In the genomic region with DNA sequence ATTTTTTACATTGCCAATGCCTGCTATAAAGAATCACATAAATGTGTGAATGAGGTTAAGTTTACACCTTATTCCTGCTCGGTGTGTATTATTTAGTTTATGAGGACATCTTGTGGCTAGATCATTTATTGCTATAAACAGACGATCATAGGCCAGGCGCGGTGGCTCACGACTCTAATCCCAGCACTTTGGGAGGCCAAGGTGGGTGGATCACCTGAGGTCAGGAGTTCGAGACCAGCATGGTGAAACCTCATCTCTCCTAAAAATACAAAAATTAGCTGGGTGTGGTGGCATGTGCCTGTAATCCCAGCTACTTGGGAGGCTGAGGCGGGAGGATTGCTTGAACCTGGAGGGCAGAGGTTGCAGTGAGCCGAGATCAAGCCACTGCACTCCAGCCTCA, we compare ENCODE assay signal across 9 cellular contexts. TPM values are rescaled to one million over a fixed set of nuclear protein-coding genes. Genes with fewer than 3 reads are reported as not detected.
A peak's percentile ranks its signal among the peaks of the same experiment; 100 is the strongest.
DNase-seq lines count a peak whose midpoint lies in the region; ATAC-seq, FAIRE-seq and TF ChIP-seq lines count a peak whose summit lies in the region.
"Not testable (repeated sequence)": the region's sequence is repeated elsewhere in the genome, so short reads cannot be mapped to it uniquely, and the experiment has no call there.
"Had no signal": no experiment of that assay in that cellular context is flagged by ENCODE, and none has a peak within 500 bp of the region (broad histone marks: within the 10 kb centered on the region; RNA-seq: fewer than 3 reads in every experiment).

No MANE protein-coding gene starts in this region.

- not testable (repeated sequence) for DNase-seq in AG09319 (ENCODE audit: extremely low read depth, low read depth)
- DNase-seq in NCI-H510A treated with DMSO at 0.1 percent for 48 hours (lab: John Stamatoyannopoulos, UW) (peak; percentile 58), iris pigment epithelial cell (ENCODE audit: low read depth) (peak; percentile 35), small intestine (peak; percentile 69)
- DNase-seq in activated CD4-positive, alpha-beta T cell treated with anti-CD3 and anti-CD28 coated beads for 36 hours: peak; percentile 54
- DNase-seq in central memory CD4-positive, alpha-beta T cell: peak; percentile 44

- not testable (repeated sequence) for FAIRE-seq in small intestine (lab: Jason Lieb, UNC)

- H3K36me3 Mint-ChIP-seq in activated CD4-positive, alpha-beta T cell treated with anti-CD3 and anti-CD28 coated beads for 36 hours (ENCODE audit: low read depth): peaks cover 15% of the 10 kb centered on the region

- POLR2A ChIA-PET in activated CD4-positive, alpha-beta T cell treated with anti-CD3 and anti-CD28 coated beads for 36 hours (lab: Charles Lee): not testable (repeated sequence)

- H3K4me1 ChIP-seq in small intestine (ENCODE audit: control insufficient read depth in 2 of 2, insufficient read depth in 1 of 2, low read depth in 1 of 2, low read length in 1 of 2): not testable (repeated sequence)

- peak; percentile 33 for TF ChIP-seq CTCF in AG09319 (IDR thresholded peaks at IDR 0.05; ENCODE audit: low read depth, low read length)

- 23 to 32% (median 25%) methylated on average over 8 of the region's 8 CpGs for WGBS in small intestine, 3 donors

- H3K36me3 ChIP-seq in small intestine (ENCODE audit: control insufficient read depth in 2 of 2, insufficient read depth in 2 of 2, low read length in 2 of 2): not testable (repeated sequence)

- not testable (repeated sequence) for H3K9me3 ChIP-seq in small intestine (ENCODE audit: control insufficient read depth, low read depth)

- peaks cover 62% of the 10 kb centered on the region for H3K4me1 Mint-ChIP-seq in activated CD4-positive, alpha-beta T cell treated with anti-CD3 and anti-CD28 coated beads for 36 hours

- peak; percentile 54 for ATAC-seq in GM18520 (IDR thresholded peaks at IDR 0.05; ENCODE audit: unreplicated experiment)
- ATAC-seq in HG03565 (IDR thresholded peaks at IDR 0.05; ENCODE audit: unreplicated experiment): peak; percentile 53
- ATAC-seq in activated CD4-positive, alpha-beta T cell treated with anti-CD3 and anti-CD28 coated beads for 36 hours: peak; percentile 51

- H3K27ac ChIP-seq in small intestine (ENCODE audit: low read depth in 1 of 2, low read length in 1 of 2): not testable (repeated sequence)

- H3K27me3 ChIP-seq in small intestine (ENCODE audit: control insufficient read depth in 2 of 2, insufficient read depth in 2 of 2, low read length in 2 of 2): not testable (repeated sequence)

- H3K27me3 Mint-ChIP-seq in activated CD4-positive, alpha-beta T cell treated with anti-CD3 and anti-CD28 coated beads for 36 hours: not testable (repeated sequence)

- peak overlapping the region; percentile 49 for H3K27ac Mint-ChIP-seq in activated CD4-positive, alpha-beta T cell treated with anti-CD3 and anti-CD28 coated beads for 36 hours

- H3K4me3 Mint-ChIP-seq in activated CD4-positive, alpha-beta T cell treated with anti-CD3 and anti-CD28 coated beads for 36 hours: not testable (repeated sequence)

- H3K9me3 Mint-ChIP-seq in activated CD4-positive, alpha-beta T cell treated with anti-CD3 and anti-CD28 coated beads for 36 hours (ENCODE audit: low read depth): not testable (repeated sequence)

- not testable (repeated sequence) for H3K4me3 ChIP-seq in small intestine (ENCODE audit: low read depth in 1 of 2, low read length in 2 of 2)

- intact Hi-C loops in activated CD4-positive, alpha-beta T cell treated with anti-CD3 and anti-CD28 coated beads for 36 hours (cut with DNase I, micrococcal nuclease): loop anchor here (1.0 to 10.0 kb wide), 8 partner anchors 48 to 413 kb away; partner anchors contain the start of genes KIAA0319 (in 1 of the 2) and MRS2 (in 1 of the 2)

- CTCF ChIA-PET in activated CD4-positive, alpha-beta T cell treated with anti-CD3 and anti-CD28 coated beads for 36 hours (lab: Charles Lee): interaction anchor here (0.6 to 8.1 kb wide), 7 partner anchors 13 to 308 kb away, joined by 3 to 79 read pairs (median 3); partner anchors contain the start of gene KIAA0319

RNA-seq across cellular contexts. Expression of gene C6orf62, which starts 23.3 kb away (rescaled TPM):
- 100 to 1,000 TPM; 141 to 147 TPM for total RNA-seq in activated CD4-positive, alpha-beta T cell treated with anti-CD3 and anti-CD28 coated beads for 36 hours
- 10 to 100 TPM; 34.3 to 53.1 (median 45.8) TPM for polyA plus RNA-seq in small intestine

RNA-seq across cellular contexts. Expression of gene ACOT13, which starts 28.8 kb away (rescaled TPM):
- total RNA-seq in activated CD4-positive, alpha-beta T cell treated with anti-CD3 and anti-CD28 coated beads for 36 hours: 10 to 100 TPM; 37.3 to 47.9 TPM
- polyA plus RNA-seq in small intestine: 10 to 100 TPM; 10.5 to 18.1 (median 14.3) TPM

RNA-seq across cellular contexts. Expression of gene TDP2, which starts 28.9 kb away (rescaled TPM):
- 10 to 100 TPM; 41.4 to 45.4 TPM for total RNA-seq in activated CD4-positive, alpha-beta T cell treated with anti-CD3 and anti-CD28 coated beads for 36 hours
- polyA plus RNA-seq in small intestine: 100 to 1,000 TPM in 2 of 3 donors, 10 to 100 TPM in 1; 76.2 to 419 (median 213) TPM

RNA-seq across cellular contexts. Expression of gene KIAA0319, which starts 49.6 kb away (rescaled TPM):
- under 1 TPM; 0.09 TPM for total RNA-seq in activated CD4-positive, alpha-beta T cell treated with anti-CD3 and anti-CD28 coated beads for 36 hours
- under 1 TPM in 1 of 3 donors, not detected in 2; 0.18 TPM for polyA plus RNA-seq in small intestine
- total RNA-seq: T-helper 2 cell treated with Interferon-gamma antibody and Interleukin-4, amounts not matched to agents 100 ng/mL and 5 ng/mL, for 36 hours had no signal
